8 cellular contexts compared by ENCODE assay signal in genomic region chr1:206933333-206933945, GRCh38. TPM values are rescaled to one million over a fixed set of nuclear protein-coding genes. Genes with fewer than 3 reads are reported as not detected.
DNase-seq lines count a peak whose midpoint lies in the region; ATAC-seq and TF ChIP-seq lines count a peak whose summit lies in the region.

No MANE protein-coding gene starts in this region.

- no peaks in the 10 kb centered on the region for H3K4me1 ChIP-seq in esophagus muscularis mucosa

- no peaks in the 10 kb centered on the region for H3K36me3 ChIP-seq in esophagus muscularis mucosa

- H3K4me3 ChIP-seq in esophagus muscularis mucosa = no peak overlapping the region

- WGBS in esophagus muscularis mucosa = 72% methylated on average over 5 of the region's 8 CpGs

- CTCF ChIA-PET in activated CD4-positive, alpha-beta memory T cell treated with anti-CD3 and anti-CD28 coated beads, Interleukin-2, amount 10 ng/mL, durations not matched to agents 7 days and 5 days (lab: Charles Lee) = interaction anchor here (0.7 to 9.2 kb wide), 27 partner anchors 8 to 534 kb away, joined by 3 to 88 read pairs (median 5); partner anchors contain the start of gene FCMR

- DNase-seq in COLO668 (lab: John Stamatoyannopoulos, UW; ENCODE audit: unreplicated experiment) = peak; percentile 37
- DNase-seq in LHCN-M2 (ENCODE audit: low read depth) = peak; percentile 38
- DNase-seq in activated CD4-positive, alpha-beta memory T cell treated with anti-CD3 and anti-CD28 coated beads, Interleukin-2, amount 10 ng/mL, durations not matched to agents 7 days and 5 days = peak; percentile 69
- no peak for DNase-seq in esophagus muscularis mucosa (ENCODE audit: extremely low spot score)
- DNase-seq in stimulated activated CD4-positive, alpha-beta T cell treated with anti-CD3 and anti-CD28 coated beads, Interleukin-15, amount 100 ng/mL, for 24 hours = peak; percentile 83
- DNase-seq in NCI-H1694 (lab: John Stamatoyannopoulos, UW) = no peak

- no peaks in the 10 kb centered on the region for H3K27me3 ChIP-seq in esophagus muscularis mucosa

- H3K4me3 Mint-ChIP-seq in activated CD4-positive, alpha-beta memory T cell treated with anti-CD3 and anti-CD28 coated beads, Interleukin-2, amount 10 ng/mL, durations not matched to agents 7 days and 5 days = no peak overlapping the region

- no peaks in the 10 kb centered on the region for H3K9me3 Mint-ChIP-seq in activated CD4-positive, alpha-beta memory T cell treated with anti-CD3 and anti-CD28 coated beads, Interleukin-2, amount 10 ng/mL, durations not matched to agents 7 days and 5 days

- ATAC-seq in HG03175 (IDR thresholded peaks at IDR 0.05; ENCODE audit: unreplicated experiment) (no peak), HG02970 (IDR thresholded peaks at IDR 0.05; ENCODE audit: low FRiP score, unreplicated experiment) (no peak)

- H3K27ac ChIP-seq in esophagus muscularis mucosa (replicated peaks in 1 of 4) = no peak overlapping the region

- no peak for TF ChIP-seq POLR2A in esophagus muscularis mucosa (IDR thresholded peaks at IDR 0.05; ENCODE audit: low read depth)

- H3K27me3 Mint-ChIP-seq in activated CD4-positive, alpha-beta memory T cell treated with anti-CD3 and anti-CD28 coated beads, Interleukin-2, amount 10 ng/mL, durations not matched to agents 7 days and 5 days = no peaks in the 10 kb centered on the region

- TF ChIP-seq CTCF in esophagus muscularis mucosa (IDR thresholded peaks at IDR 0.05) = peak in 2 of 3 experiments; percentile 13 to 39

- H3K9me3 ChIP-seq in esophagus muscularis mucosa = no peaks in the 10 kb centered on the region

- peaks cover 16% of the 10 kb centered on the region for H3K4me1 Mint-ChIP-seq in activated CD4-positive, alpha-beta memory T cell treated with anti-CD3 and anti-CD28 coated beads, Interleukin-2, amount 10 ng/mL, durations not matched to agents 7 days and 5 days

- POLR2A ChIA-PET in activated CD4-positive, alpha-beta memory T cell treated with anti-CD3 and anti-CD28 coated beads, Interleukin-2, amount 10 ng/mL, durations not matched to agents 7 days and 5 days (lab: Charles Lee) = interaction anchor here (0.9 to 1.2 kb wide), 3 partner anchors 16 to 28 kb away, joined by 3 to 4 read pairs (median 3); no protein-coding TSS in a partner anchor

- no peak for TF ChIP-seq EP300 in esophagus muscularis mucosa (IDR thresholded peaks at IDR 0.05)

- H3K27ac Mint-ChIP-seq in activated CD4-positive, alpha-beta memory T cell treated with anti-CD3 and anti-CD28 coated beads, Interleukin-2, amount 10 ng/mL, durations not matched to agents 7 days and 5 days = no peak overlapping the region

- no peaks in the 10 kb centered on the region for H3K36me3 Mint-ChIP-seq in activated CD4-positive, alpha-beta memory T cell treated with anti-CD3 and anti-CD28 coated beads, Interleukin-2, amount 10 ng/mL, durations not matched to agents 7 days and 5 days (ENCODE audit: low read depth)

- intact Hi-C loops in esophagus muscularis mucosa (cut with DNase I) = no loop called here

RNA-seq across cellular contexts. Expression of gene FCMR, which starts 11.7 kb away (rescaled TPM):
- total RNA-seq in LHCN-M2 (2014; rRNA removed) (not detected in 2 replicates), esophagus muscularis mucosa (1 to 10 TPM in 3 of 4 donors, not detected in 1; 2.5 to 3.3 (median 3.2) TPM)
- polyA plus RNA-seq in LHCN-M2 (2012) = 0.16 TPM
- 100 to 1,000 TPM; 117 to 121 TPM for total RNA-seq in activated CD4-positive, alpha-beta memory T cell treated with anti-CD3 and anti-CD28 coated beads, Interleukin-2, amount 10 ng/mL, durations not matched to agents 7 days and 5 days

RNA-seq across cellular contexts. Expression of gene PIGR, which starts 12.8 kb away (rescaled TPM):
- total RNA-seq in LHCN-M2 (2014; rRNA removed) = not detected in 2 replicates
- not detected for polyA plus RNA-seq in LHCN-M2 (2012)
- total RNA-seq in activated CD4-positive, alpha-beta memory T cell treated with anti-CD3 and anti-CD28 coated beads, Interleukin-2, amount 10 ng/mL, durations not matched to agents 7 days and 5 days = not detected
- total RNA-seq in esophagus muscularis mucosa = 1 to 10 TPM in 2 of 4 donors, under 1 TPM in 1, not detected in 1; 0.42 to 4.2 (median 1.1) TPM

RNA-seq across cellular contexts. Expression of gene IL24, which starts 36.2 kb away (rescaled TPM):
- total RNA-seq in LHCN-M2 (2014; rRNA removed) = 0.17 TPM in 1 of 2 replicates, not detected in the other
- polyA plus RNA-seq in LHCN-M2 (2012) = 0.04 TPM
- not detected for total RNA-seq in activated CD4-positive, alpha-beta memory T cell treated with anti-CD3 and anti-CD28 coated beads, Interleukin-2, amount 10 ng/mL, durations not matched to agents 7 days and 5 days
- total RNA-seq in esophagus muscularis mucosa = 1 to 10 TPM in 1 of 4 donors, not detected in 3; 1.7 TPM

RNA-seq across cellular contexts. Expression of gene FCAMR, which starts 36.8 kb away (rescaled TPM):
- total RNA-seq in LHCN-M2 (2014; rRNA removed) (not detected in 2 replicates), esophagus muscularis mucosa (not detected)
- polyA plus RNA-seq in LHCN-M2 (2012) = not detected
- total RNA-seq in activated CD4-positive, alpha-beta memory T cell treated with anti-CD3 and anti-CD28 coated beads, Interleukin-2, amount 10 ng/mL, durations not matched to agents 7 days and 5 days = not detected

Comparison
In these comparisons a context has a peak if more than half of its experiments do, and no peak if none do; other contexts are left out.
1. DNase-seq: peak in COLO668 (single experiment), LHCN-M2 (single experiment), activated CD4-positive, alpha-beta memory T cell treated with anti-CD3 and anti-CD28 coated beads, Interleukin-2, amount 10 ng/mL, durations not matched to agents 7 days and 5 days (single experiment) and stimulated activated CD4-positive, alpha-beta T cell treated with anti-CD3 and anti-CD28 coated beads, Interleukin-15, amount 100 ng/mL, for 24 hours (single experiment); none in esophagus muscularis mucosa (single experiment) and NCI-H1694 (single experiment).
2. RNA of gene FCMR, which starts 11.7 kb away (total RNA-seq): 117 to 121 TPM in activated CD4-positive, alpha-beta memory T cell treated with anti-CD3 and anti-CD28 coated beads, Interleukin-2, amount 10 ng/mL, durations not matched to agents 7 days and 5 days; 2.5 to 3.3 TPM in esophagus muscularis mucosa and not detected in LHCN-M2; every median in the first group is over 10 times any median in the second.